ENCODE assay signal across 8 cellular contexts in genomic region chr16:3266873-3267537, GRCh38. TPM values are rescaled to one million over a fixed set of nuclear protein-coding genes. Genes with fewer than 3 reads are reported as not detected.
A peak's percentile ranks its signal among the peaks of the same experiment; 100 is the strongest.
DNase-seq lines count a peak whose midpoint lies in the region; TF ChIP-seq lines count a peak whose summit lies in the region.

No MANE protein-coding gene starts in this region.

- no peaks in the 10 kb centered on the region for H3K36me3 ChIP-seq in CD4-positive, alpha-beta memory T cell (ENCODE audit: insufficient read depth, low read length)
- H3K36me3 ChIP-seq in thyroid gland (peaks cover 0 to 6% of the 10 kb centered on the region in 2 donors), prostate gland (no peaks in the 10 kb centered on the region)

- peak in 3 of 5 donors; percentile 9 to 22 (median 20) for DNase-seq in CD4-positive, alpha-beta memory T cell
- peak; percentile 55 for DNase-seq in HCEC 1CT
- peak; percentile 26 for DNase-seq in RPMI8226
- DNase-seq in fibroblast of the aortic adventitia (ENCODE audit: low read depth) = peak; percentile 76
- peak; percentile 19 to 26 for DNase-seq in thyroid gland
- no peak for DNase-seq in mesenteric fat pad (ENCODE audit: low spot score)
- no peak for DNase-seq in NOMO-1 treated with dmso at 0.1 percent for 144 hours (lab: John Stamatoyannopoulos, UW; ENCODE audit: unreplicated experiment)
- no peak for DNase-seq in prostate gland (ENCODE audit: low spot score)

- TF ChIP-seq CTCF in fibroblast of the aortic adventitia (IDR thresholded peaks at IDR 0.05; ENCODE audit: insufficient read depth, low read length) = peak; percentile 66
- TF ChIP-seq CTCF in thyroid gland (IDR thresholded peaks at IDR 0.05) = peak in 4 of 6 experiments; percentile 36 to 50 (median 40)
- TF ChIP-seq CTCF in prostate gland (IDR thresholded peaks at IDR 0.05) = peak in 2 of 4 experiments; percentile 10 to 25

- peaks cover 20 to 42% (median 29%) of the 10 kb centered on the region in 4 donors for H3K4me1 Mint-ChIP-seq in CD4-positive, alpha-beta memory T cell

- 57 to 66% methylated on average over 5 of the region's 5 CpGs for WGBS in thyroid gland, 2 donors
- WGBS in prostate gland = 61% methylated on average over 5 of the region's 5 CpGs

- H3K27me3 Mint-ChIP-seq in CD4-positive, alpha-beta memory T cell = no peaks in the 10 kb centered on the region

- peak overlapping the region in 2 of 7 donors; percentile 41 to 66 for H3K27ac Mint-ChIP-seq in CD4-positive, alpha-beta memory T cell

- H3K9me3 Mint-ChIP-seq in CD4-positive, alpha-beta memory T cell = peaks cover 0 to 37% (median 5%) of the 10 kb centered on the region in 8 donors

- no peaks in the 10 kb centered on the region for H3K27me3 ChIP-seq in CD4-positive, alpha-beta memory T cell (ENCODE audit: insufficient read depth, low read length)
- no peaks in the 10 kb centered on the region for H3K27me3 ChIP-seq in thyroid gland
- H3K27me3 ChIP-seq in prostate gland (replicated peaks; ENCODE audit: insufficient read depth) = no peaks in the 10 kb centered on the region

- CTCF ChIA-PET in CD4-positive, alpha-beta memory T cell (lab: Charles Lee; ENCODE audit: partially characterized antibody) = interaction anchor here (0.7 to 3.7 kb wide), 15 partner anchors 9 to 397 kb away, joined by 3 to 14 read pairs (median 3); no protein-coding TSS in a partner anchor

- no peak overlapping the region for H3K27ac ChIP-seq in CD4-positive, alpha-beta memory T cell (ENCODE audit: low read depth, low read length)
- H3K27ac ChIP-seq in thyroid gland (no peak overlapping the region), prostate gland (no peak overlapping the region)

- no peak overlapping the region for H3K4me3 ChIP-seq in CD4-positive, alpha-beta memory T cell (ENCODE audit: low read length in 2 of 2)
- H3K4me3 ChIP-seq in fibroblast of the aortic adventitia (ENCODE audit: low read depth, low read length) = no peak overlapping the region
- no peak overlapping the region for H3K4me3 ChIP-seq in thyroid gland (replicated peaks in 1 of 3)
- no peak overlapping the region for H3K4me3 ChIP-seq in prostate gland

- peaks cover 24 to 41% of the 10 kb centered on the region in 2 donors for H3K36me3 Mint-ChIP-seq in CD4-positive, alpha-beta memory T cell

- peak overlapping the region in 1 of 8 donors; percentile 29 for H3K4me3 Mint-ChIP-seq in CD4-positive, alpha-beta memory T cell

- intact Hi-C loops in CD4-positive, alpha-beta memory T cell (cut with micrococcal nuclease) = no loop called here
- intact Hi-C loops in thyroid gland (cut with DNase I) (no loop called here), prostate gland (cut with DNase I) (loop anchor here (10.0 kb wide), 1 partner anchor 112 kb away; no protein-coding TSS in a partner anchor)

- no peaks in the 10 kb centered on the region for H3K9me3 ChIP-seq in CD4-positive, alpha-beta memory T cell (ENCODE audit: control insufficient read depth in 1 of 2, low read length in 2 of 2)
- H3K9me3 ChIP-seq in thyroid gland (no peaks in the 10 kb centered on the region), prostate gland (no peaks in the 10 kb centered on the region)

- POLR2A ChIA-PET in CD4-positive, alpha-beta memory T cell (lab: Charles Lee; ENCODE audit: partially characterized antibody) = interaction anchor here (0.8 to 6.4 kb wide), 13 partner anchors 12 to 236 kb away, joined by 3 to 80 read pairs (median 5); partner anchors contain the start of genes IL32, TIGD7, ZNF174 and ZNF200

- TF ChIP-seq POLR2A in thyroid gland (IDR thresholded peaks at IDR 0.05) (no peak), prostate gland (IDR thresholded peaks at IDR 0.05) (no peak)

- H3K4me1 ChIP-seq in CD4-positive, alpha-beta memory T cell (ENCODE audit: insufficient read depth, low read length) = peaks cover 25% of the 10 kb centered on the region
- H3K4me1 ChIP-seq in thyroid gland (peaks cover 0 to 10% of the 10 kb centered on the region in 2 donors), prostate gland (replicated peaks) (no peaks in the 10 kb centered on the region)

RNA-seq across cellular contexts. Expression of gene MEFV, which starts 10.6 kb away (rescaled TPM):
- under 1 TPM; 0.35 to 0.42 TPM for total RNA-seq in CD4-positive, alpha-beta memory T cell
- under 1 TPM in 1 of 2 donors, not detected in 1; 0.05 TPM for polyA plus RNA-seq in CD4-positive, alpha-beta memory T cell
- total RNA-seq in fibroblast of the aortic adventitia (ENCODE audit: low replicate concordance) (under 0.01 TPM in 1 of 2 replicates, not detected in the other), thyroid gland (1 to 10 TPM in 1 of 4 donors, under 1 TPM in 3; 0.22 to 2.2 (median 0.54) TPM), mesenteric fat pad (6.0 TPM), prostate gland (1 to 10 TPM in 1 of 2 donors, under 1 TPM in 1; 0.77 to 5.9 TPM)

RNA-seq across cellular contexts. Expression of gene ZNF263, which starts 16.3 kb away (rescaled TPM):
- 10 to 100 TPM; 44.0 to 45.1 TPM for total RNA-seq in CD4-positive, alpha-beta memory T cell
- 10 to 100 TPM; 29.3 to 37.8 TPM for polyA plus RNA-seq in CD4-positive, alpha-beta memory T cell
- total RNA-seq in fibroblast of the aortic adventitia (ENCODE audit: low replicate concordance) (30.6 and 95.5 TPM in 2 replicates), thyroid gland (10 to 100 TPM; 44.6 to 62.2 (median 60.6) TPM), mesenteric fat pad (25.9 TPM), prostate gland (10 to 100 TPM; 51.2 to 88.8 TPM)

RNA-seq across cellular contexts. Expression of gene ZNF200, which starts 32.0 kb away (rescaled TPM):
- 10 to 100 TPM; 27.7 to 29.2 TPM for total RNA-seq in CD4-positive, alpha-beta memory T cell
- 10 to 100 TPM in 1 of 2 donors, 1 to 10 TPM in 1; 6.7 to 11.6 TPM for polyA plus RNA-seq in CD4-positive, alpha-beta memory T cell
- total RNA-seq in fibroblast of the aortic adventitia (ENCODE audit: low replicate concordance) (6.6 and 9.7 TPM in 2 replicates), thyroid gland (10 to 100 TPM in 2 of 4 donors, 1 to 10 TPM in 2; 6.4 to 10.8 (median 9.4) TPM), mesenteric fat pad (8.4 TPM), prostate gland (10 to 100 TPM in 1 of 2 donors, 1 to 10 TPM in 1; 8.2 to 18.6 TPM)

RNA-seq across cellular contexts. Expression of gene TIGD7, which starts 38.2 kb away (rescaled TPM):
- 10 to 100 TPM; 14.2 to 19.0 TPM for total RNA-seq in CD4-positive, alpha-beta memory T cell
- polyA plus RNA-seq in CD4-positive, alpha-beta memory T cell = 1 to 10 TPM; 3.2 to 3.4 TPM
- 1.9 and 6.4 TPM in 2 replicates for total RNA-seq in fibroblast of the aortic adventitia (ENCODE audit: low replicate concordance)
- 10 to 100 TPM in 3 of 4 donors, 1 to 10 TPM in 1; 8.6 to 16.2 (median 12.7) TPM for total RNA-seq in thyroid gland
- total RNA-seq in mesenteric fat pad = 5.2 TPM
- 10 to 100 TPM in 1 of 2 donors, 1 to 10 TPM in 1; 4.4 to 15.5 TPM for total RNA-seq in prostate gland

RNA-seq across cellular contexts. Expression of gene ZNF75A, which starts 38.3 kb away (rescaled TPM):
- total RNA-seq in CD4-positive, alpha-beta memory T cell = 10 to 100 TPM; 82.7 to 88.1 TPM
- 10 to 100 TPM; 10.8 to 24.5 TPM for polyA plus RNA-seq in CD4-positive, alpha-beta memory T cell
- total RNA-seq in fibroblast of the aortic adventitia (ENCODE audit: low replicate concordance) (14.6 and 23.6 TPM in 2 replicates), thyroid gland (10 to 100 TPM; 36.5 to 61.5 (median 45.7) TPM), mesenteric fat pad (17.9 TPM), prostate gland (10 to 100 TPM; 34.9 to 41.5 TPM)

Comparison
In these comparisons a context has a peak if more than half of its experiments do, and no peak if none do; other contexts are left out.
1. DNase-seq: peak in CD4-positive, alpha-beta memory T cell (3 of 5), HCEC 1CT (single experiment), RPMI8226 (single experiment), fibroblast of the aortic adventitia (single experiment) and thyroid gland (2 of 2); none in mesenteric fat pad (single experiment), NOMO-1 treated with dmso at 0.1 percent for 144 hours (single experiment) and prostate gland (single experiment).